In the genomic region with DNA sequence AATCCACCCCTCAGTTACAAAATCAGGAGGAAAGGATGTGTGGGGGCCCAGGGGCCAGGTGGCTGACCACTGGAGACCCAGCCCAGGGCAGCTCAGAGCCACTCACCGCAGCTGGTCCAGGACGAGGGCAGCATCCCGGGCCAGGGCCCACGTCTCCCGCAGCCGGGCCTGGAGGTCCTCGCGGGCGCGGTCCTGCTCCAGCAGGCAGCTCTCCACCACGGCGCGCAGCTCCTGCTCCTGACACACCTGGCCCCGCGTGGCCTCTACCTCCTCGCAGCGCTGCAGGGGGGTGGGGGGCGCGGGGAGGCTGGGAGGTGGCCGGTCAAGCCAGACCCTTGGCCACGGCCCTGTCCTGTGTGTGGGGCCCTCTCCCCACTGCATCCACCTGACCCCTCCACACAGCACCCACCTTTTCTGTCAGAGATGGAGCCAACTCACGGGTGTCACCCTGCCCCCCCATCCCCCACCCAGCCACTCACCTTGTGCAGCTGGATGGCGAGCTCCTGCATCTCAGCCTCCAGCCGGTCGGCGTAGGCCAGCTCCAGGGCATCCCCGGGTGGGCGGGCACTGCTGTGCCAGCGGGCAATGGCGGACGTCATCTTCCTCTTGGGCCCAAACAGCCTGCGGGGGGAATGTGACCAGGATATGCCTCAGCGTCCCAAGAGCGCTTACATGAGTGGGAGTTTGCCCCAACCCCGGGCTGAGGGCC, we compare ENCODE assay signal across 17 cellular contexts. TPM values are rescaled to one million over a fixed set of nuclear protein-coding genes. Genes with fewer than 3 reads are reported as not detected.
"Had no signal": no experiment of that assay in that cellular context is flagged by ENCODE, and none has a peak within 500 bp of the region (broad histone marks: within the 10 kb centered on the region; RNA-seq: fewer than 3 reads in every experiment).

No MANE protein-coding gene starts in this region.

- H3K27me3 ChIP-seq: colonic mucosa, esophagus muscularis mucosa, neural progenitor cell, thyroid gland had no signal

- H3K9me3 ChIP-seq: colonic mucosa, esophagus muscularis mucosa, thyroid gland had no signal

- DNase-seq: activated CD4-positive, alpha-beta T cell treated with anti-CD3 and anti-CD28 coated beads for 1 hour; activated CD4-positive, alpha-beta T cell treated with anti-CD3 and anti-CD28 coated beads, Interleukin-2, amount 50 U/mL, for 48 hours; activated gamma-delta T cell; activated T-cell treated with anti-CD3 and anti-CD28 coated beads, Interleukin-2, amount 50 U/mL, for 48 hours; central memory CD4-positive, alpha-beta T cell; colonic mucosa; immature natural killer cell; left cardiac atrium; midbrain; stimulated activated CD4-positive, alpha-beta T cell treated with anti-CD3 and anti-CD28 coated beads, Interleukin-12 subunit alpha, Interleukin-12 subunit beta, amount 100 ng/mL, for 4 hours; stimulated activated naive B cell treated with anti-CD40 and anti-IgM and Interleukin-4, amounts not matched to agents 10 μg/mL and 1 μg/mL and 100 μg/mL, for 72 hours; thyroid gland had no signal

- H3K4me1 ChIP-seq: neural progenitor cell, parathyroid adenoma had no signal

- H3K27ac ChIP-seq: colonic mucosa, esophagus muscularis mucosa, neural progenitor cell, parathyroid adenoma, thyroid gland had no signal

- FAIRE-seq: urothelium cell line had no signal

- H3K36me3 ChIP-seq: neural progenitor cell had no signal

- H3K4me3 ChIP-seq: colonic mucosa, esophagus muscularis mucosa, neural progenitor cell, thyroid gland had no signal

RNA-seq across cellular contexts. Expression of gene DNAAF8, which starts 35.9 kb away (rescaled TPM):
- total RNA-seq: T-helper 1 cell treated with Interleukin-12 subunit alpha and Interleukin-12 subunit beta and Interleukin-4 antibody, amounts not matched to agents 30 ng/mL and 1 ng/mL, for 36 hours had no signal
